Comparison of ENCODE assay signal across 8 cellular contexts in the genomic region with DNA sequence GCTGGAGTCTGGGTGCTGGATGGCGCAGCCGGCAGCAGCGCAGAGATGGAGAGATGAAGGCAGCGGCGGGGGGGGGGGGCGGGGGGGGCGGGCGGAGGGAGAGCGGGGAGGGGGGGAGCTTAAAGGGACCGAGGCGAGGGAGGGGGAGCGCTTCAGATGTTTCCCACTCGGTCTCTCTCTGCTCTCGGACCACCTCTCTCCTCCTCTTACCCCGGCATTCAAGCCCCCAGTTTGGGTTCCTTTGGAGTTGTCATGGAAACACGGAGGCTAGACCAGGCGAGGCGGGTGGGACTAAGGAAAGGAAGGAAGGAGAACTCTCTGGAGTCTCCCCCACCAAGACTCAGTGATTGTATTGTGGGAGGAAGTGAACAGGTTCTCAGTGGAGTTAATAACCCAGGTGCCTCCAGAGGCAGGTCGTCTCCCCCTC. TPM values are rescaled to one million over a fixed set of nuclear protein-coding genes. Genes with fewer than 3 reads are reported as not detected.
DNase-seq lines count a peak whose midpoint lies in the region; ATAC-seq and TF ChIP-seq lines count a peak whose summit lies in the region.

A gene (minus strand): TSS at position 55 of the 427 bp plus-strand sequence. CDS start 112 bp downstream, outside the sequence.

- peak within 1 kb of the TSS; percentile 63 for H3K4me3 ChIP-seq in cardiac muscle cell
- H3K4me3 ChIP-seq in mesenchymal stem cell (ENCODE audit: insufficient read depth in 1 of 2, low read depth in 1 of 2, low read length in 2 of 2): peak within 1 kb of the TSS; percentile 32 to 98
- peak within 1 kb of the TSS; percentile 65 for H3K4me3 ChIP-seq in urinary bladder (ENCODE audit: low read depth, low read length)
- no peak within 1 kb of the TSS for H3K4me3 ChIP-seq in body of pancreas

- H2BK120ac ChIP-seq in mesenchymal stem cell (ENCODE audit: low read depth, low read length): no peak within 1 kb of the TSS

- DNase-seq in cardiac muscle cell (ENCODE audit: low read depth in 1 of 2, low spot score in 1 of 2): no peak
- DNase-seq in left ventricle myocardium superior: no peak
- peak in 32 of 61 donors; percentile 14 to 74 (median 41) for DNase-seq in caudate nucleus (lab: John Stamatoyannopoulos, UW)
- DNase-seq in mesenchymal stem cell: peak; percentile 30
- no peak for DNase-seq in body of pancreas
- DNase-seq in hepatic stellate cell (ENCODE audit: low spot score): no peak

- H3K4me1 ChIP-seq in cardiac muscle cell (ENCODE audit: low read depth) (peaks cover 18% of the 10 kb centered on the region), mesenchymal stem cell (ENCODE audit: control insufficient read depth, insufficient read depth, low read depth, low read length) (peaks cover 31% of the 10 kb centered on the region), urinary bladder (ENCODE audit: insufficient read depth) (no peaks in the 10 kb centered on the region), body of pancreas (peaks cover 39% of the 10 kb centered on the region)

- H3K79me1 ChIP-seq in mesenchymal stem cell (replicated peaks; ENCODE audit: low read length, poor library complexity, severe bottlenecking): peaks cover 12% of the 10 kb centered on the region

- ATAC-seq in left ventricle myocardium superior (no peak), GM21515 (IDR thresholded peaks at IDR 0.05; ENCODE audit: unreplicated experiment) (no peak), body of pancreas (no peak)

- no peak within 1 kb of the TSS for H3K23ac ChIP-seq in mesenchymal stem cell (ENCODE audit: low read length in 2 of 2)

- H3K36me3 ChIP-seq in cardiac muscle cell: peaks cover 7% of the 10 kb centered on the region
- H3K36me3 ChIP-seq in mesenchymal stem cell (ENCODE audit: control insufficient read depth in 1 of 2, insufficient read depth in 2 of 2, low read depth in 1 of 2, low read length in 2 of 2): peaks cover 5 to 14% of the 10 kb centered on the region in 2 experiments
- H3K36me3 ChIP-seq in urinary bladder (ENCODE audit: insufficient read depth): no peaks in the 10 kb centered on the region
- no peaks in the 10 kb centered on the region for H3K36me3 ChIP-seq in body of pancreas (replicated peaks in 1 of 2; ENCODE audit: insufficient read depth in 1 of 2, low read depth in 2 of 2)

- peak within 1 kb of the TSS; percentile 70 for H2AFZ ChIP-seq in mesenchymal stem cell (ENCODE audit: low read depth, low read length)

- H2AK5ac ChIP-seq in mesenchymal stem cell (ENCODE audit: low read length, severe bottlenecking): peak within 1 kb of the TSS; percentile 47

- peak within 1 kb of the TSS; percentile 97 for H3K9ac ChIP-seq in mesenchymal stem cell (ENCODE audit: low read length)

- H4K8ac ChIP-seq in mesenchymal stem cell (ENCODE audit: low read length): peak within 1 kb of the TSS; percentile 88

- H3K14ac ChIP-seq in mesenchymal stem cell (ENCODE audit: low read length in 2 of 2): peak within 1 kb of the TSS in 1 of 2 experiments; percentile 84

- no peak for TF ChIP-seq POLR2A in body of pancreas (IDR thresholded peaks at IDR 0.05)

- 35% methylated on average over 4 of the region's 19 CpGs for WGBS in mesenchymal stem cell
- 10% methylated on average over 13 of the region's 19 CpGs for WGBS in urinary bladder
- 37 to 43% methylated on average over 8 to 14 of the region's 19 CpGs for WGBS in body of pancreas, 2 donors

- no peak for TF ChIP-seq CTCF in cardiac muscle cell (IDR thresholded peaks at IDR 0.05; ENCODE audit: low read depth, low read length)
- no peak for TF ChIP-seq CTCF in body of pancreas (IDR thresholded peaks at IDR 0.05)

- H2BK5ac ChIP-seq in mesenchymal stem cell (ENCODE audit: low read depth, low read length, poor library complexity, severe bottlenecking): no peak within 1 kb of the TSS

- peak within 1 kb of the TSS; percentile 88 for H3K4me2 ChIP-seq in mesenchymal stem cell (ENCODE audit: low read length, poor library complexity, severe bottlenecking)

- H3K4ac ChIP-seq in mesenchymal stem cell (ENCODE audit: low read depth in 1 of 2, low read length in 2 of 2): peak within 1 kb of the TSS; percentile 56 to 82

- peak within 1 kb of the TSS in 1 of 2 experiments; percentile 88 for H3K18ac ChIP-seq in mesenchymal stem cell (ENCODE audit: low read depth in 1 of 2, low read length in 2 of 2)

- peak within 1 kb of the TSS; percentile 91 for H3K27ac ChIP-seq in cardiac muscle cell
- H3K27ac ChIP-seq in caudate nucleus (ENCODE audit: low read depth, low read length): peak within 1 kb of the TSS; percentile 98
- peak within 1 kb of the TSS; percentile 86 for H3K27ac ChIP-seq in mesenchymal stem cell (ENCODE audit: low read length, poor library complexity, severe bottlenecking)
- peak within 1 kb of the TSS; percentile 76 for H3K27ac ChIP-seq in urinary bladder (ENCODE audit: low read depth)
- peak within 1 kb of the TSS in 2 of 4 donors; percentile 1 to 90 for H3K27ac ChIP-seq in body of pancreas

- H3K27me3 ChIP-seq in cardiac muscle cell: peaks cover 30% of the 10 kb centered on the region
- peaks cover 30 to 34% of the 10 kb centered on the region in 2 experiments for H3K27me3 ChIP-seq in mesenchymal stem cell (ENCODE audit: control insufficient read depth in 1 of 2, insufficient read depth in 1 of 2, low read length in 2 of 2)
- H3K27me3 ChIP-seq in body of pancreas: peaks cover 0 to 8% of the 10 kb centered on the region in 2 donors

- H2BK15ac ChIP-seq in mesenchymal stem cell (ENCODE audit: low read depth, poor library complexity, severe bottlenecking): peak within 1 kb of the TSS; percentile 80

- peak within 1 kb of the TSS; percentile 33 to 81 for H2BK12ac ChIP-seq in mesenchymal stem cell (ENCODE audit: low read length in 2 of 2)

- H3K9me3 ChIP-seq in cardiac muscle cell (ENCODE audit: low read depth) (no peaks in the 10 kb centered on the region), mesenchymal stem cell (ENCODE audit: control insufficient read depth, low read length) (no peaks in the 10 kb centered on the region), body of pancreas (no peaks in the 10 kb centered on the region)

- H4K91ac ChIP-seq in mesenchymal stem cell (ENCODE audit: low read length): peak within 1 kb of the TSS; percentile 11

- intact Hi-C loops in left ventricle myocardium superior (cut with micrococcal nuclease) (no loop called here), body of pancreas (cut with DNase I) (no loop called here)

RNA-seq across cellular contexts. Expression of the gene that starts here (rescaled TPM):
- total RNA-seq in cardiac muscle cell (0.78 and 4.4 TPM in 2 replicates), left ventricle myocardium superior (0.27 TPM), urinary bladder (0.42 TPM), body of pancreas (not detected)
- polyA plus RNA-seq in cardiac muscle cell (4.9 and 6.2 TPM in 2 replicates), urinary bladder (10.8 TPM)
- polyA plus RNA-seq in mesenchymal stem cell (2013, experiment 1 of 2): 8.0 TPM
- 7.9 TPM for polyA plus RNA-seq in mesenchymal stem cell (2013, experiment 2 of 2)

Comparison
In these comparisons a context has a peak if more than half of its experiments do, and no peak if none do; other contexts are left out.
1. DNase-seq: peak in caudate nucleus (32 of 61) and mesenchymal stem cell (single experiment); none in cardiac muscle cell (0 of 2), left ventricle myocardium superior (single experiment), body of pancreas (0 of 4) and hepatic stellate cell (single experiment).
2. H3K4me3 ChIP-seq: peak in cardiac muscle cell (single experiment), mesenchymal stem cell (2 of 2) and urinary bladder (single experiment); none in body of pancreas (0 of 2).